1 cellular context compared by ENCODE assay signal in the genomic region with DNA sequence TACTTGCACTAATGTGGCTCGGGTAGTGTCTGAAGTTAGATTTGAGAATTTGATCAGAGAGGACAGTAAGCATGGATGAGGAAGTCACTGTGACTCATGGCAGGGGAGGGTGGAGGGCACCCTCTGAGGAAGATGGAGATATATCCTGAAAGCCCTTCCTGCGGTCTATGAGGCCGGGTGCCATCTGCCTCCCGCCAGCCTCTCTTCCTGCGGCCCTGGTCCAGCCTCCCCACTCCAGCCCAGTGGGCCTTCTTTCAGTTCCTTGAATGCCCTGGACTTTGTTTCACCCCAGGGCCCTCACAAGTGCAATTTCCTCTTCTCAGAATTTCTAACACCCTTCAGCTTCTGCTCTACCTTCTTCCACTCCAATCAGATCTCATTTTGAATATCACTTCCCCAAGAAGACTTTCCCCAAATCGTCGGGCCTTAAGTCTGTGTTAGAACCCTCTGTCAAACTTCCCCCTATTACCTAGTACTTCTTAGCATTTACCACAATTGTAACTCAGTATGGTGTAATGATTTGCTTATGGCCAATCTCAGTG.
A peak's percentile ranks its signal among the peaks of the same experiment; 100 is the strongest.
TF ChIP-seq lines count a peak whose summit lies in the region.

No MANE protein-coding gene starts in this region.

TF ChIP-seq in HepG2, 621 proteins besides CTCF, POLR2A, EP300 and RAD21 (continued from another document):
- TF ChIP-seq, protein P1, sequence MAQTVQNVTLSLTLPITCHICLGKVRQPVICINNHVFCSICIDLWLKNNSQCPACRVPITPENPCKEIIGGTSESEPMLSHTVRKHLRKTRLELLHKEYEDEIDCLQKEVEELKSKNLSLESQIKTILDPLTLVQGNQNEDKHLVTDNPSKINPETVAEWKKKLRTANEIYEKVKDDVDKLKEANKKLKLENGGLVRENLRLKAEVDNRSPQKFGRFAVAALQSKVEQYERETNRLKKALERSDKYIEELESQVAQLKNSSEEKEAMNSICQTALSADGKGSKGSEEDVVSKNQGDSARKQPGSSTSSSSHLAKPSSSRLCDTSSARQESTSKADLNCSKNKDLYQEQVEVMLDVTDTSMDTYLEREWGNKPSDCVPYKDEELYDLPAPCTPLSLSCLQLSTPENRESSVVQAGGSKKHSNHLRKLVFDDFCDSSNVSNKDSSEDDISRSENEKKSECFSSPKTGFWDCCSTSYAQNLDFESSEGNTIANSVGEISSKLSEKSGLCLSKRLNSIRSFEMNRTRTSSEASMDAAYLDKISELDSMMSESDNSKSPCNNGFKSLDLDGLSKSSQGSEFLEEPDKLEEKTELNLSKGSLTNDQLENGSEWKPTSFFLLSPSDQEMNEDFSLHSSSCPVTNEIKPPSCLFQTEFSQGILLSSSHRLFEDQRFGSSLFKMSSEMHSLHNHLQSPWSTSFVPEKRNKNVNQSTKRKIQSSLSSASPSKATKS (CRISPR knock-in tag; IDR thresholded peaks at IDR 0.05) = peak; percentile 66; the same call in 1 of the 2 replicates
- TF ChIP-seq, protein P2, sequence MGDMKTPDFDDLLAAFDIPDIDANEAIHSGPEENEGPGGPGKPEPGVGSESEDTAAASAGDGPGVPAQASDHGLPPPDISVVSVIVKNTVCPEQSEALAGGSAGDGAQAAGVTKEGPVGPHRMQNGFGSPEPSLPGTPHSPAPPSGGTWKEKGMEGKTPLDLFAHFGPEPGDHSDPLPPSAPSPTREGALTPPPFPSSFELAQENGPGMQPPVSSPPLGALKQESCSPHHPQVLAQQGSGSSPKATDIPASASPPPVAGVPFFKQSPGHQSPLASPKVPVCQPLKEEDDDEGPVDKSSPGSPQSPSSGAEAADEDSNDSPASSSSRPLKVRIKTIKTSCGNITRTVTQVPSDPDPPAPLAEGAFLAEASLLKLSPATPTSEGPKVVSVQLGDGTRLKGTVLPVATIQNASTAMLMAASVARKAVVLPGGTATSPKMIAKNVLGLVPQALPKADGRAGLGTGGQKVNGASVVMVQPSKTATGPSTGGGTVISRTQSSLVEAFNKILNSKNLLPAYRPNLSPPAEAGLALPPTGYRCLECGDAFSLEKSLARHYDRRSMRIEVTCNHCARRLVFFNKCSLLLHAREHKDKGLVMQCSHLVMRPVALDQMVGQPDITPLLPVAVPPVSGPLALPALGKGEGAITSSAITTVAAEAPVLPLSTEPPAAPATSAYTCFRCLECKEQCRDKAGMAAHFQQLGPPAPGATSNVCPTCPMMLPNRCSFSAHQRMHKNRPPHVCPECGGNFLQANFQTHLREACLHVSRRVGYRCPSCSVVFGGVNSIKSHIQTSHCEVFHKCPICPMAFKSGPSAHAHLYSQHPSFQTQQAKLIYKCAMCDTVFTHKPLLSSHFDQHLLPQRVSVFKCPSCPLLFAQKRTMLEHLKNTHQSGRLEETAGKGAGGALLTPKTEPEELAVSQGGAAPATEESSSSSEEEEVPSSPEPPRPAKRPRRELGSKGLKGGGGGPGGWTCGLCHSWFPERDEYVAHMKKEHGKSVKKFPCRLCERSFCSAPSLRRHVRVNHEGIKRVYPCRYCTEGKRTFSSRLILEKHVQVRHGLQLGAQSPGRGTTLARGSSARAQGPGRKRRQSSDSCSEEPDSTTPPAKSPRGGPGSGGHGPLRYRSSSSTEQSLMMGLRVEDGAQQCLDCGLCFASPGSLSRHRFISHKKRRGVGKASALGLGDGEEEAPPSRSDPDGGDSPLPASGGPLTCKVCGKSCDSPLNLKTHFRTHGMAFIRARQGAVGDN (CRISPR knock-in tag; IDR thresholded peaks at IDR 0.05) = peak; percentile 38; the same call in 1 of the 2 replicates
- TF ChIP-seq, protein P3, sequence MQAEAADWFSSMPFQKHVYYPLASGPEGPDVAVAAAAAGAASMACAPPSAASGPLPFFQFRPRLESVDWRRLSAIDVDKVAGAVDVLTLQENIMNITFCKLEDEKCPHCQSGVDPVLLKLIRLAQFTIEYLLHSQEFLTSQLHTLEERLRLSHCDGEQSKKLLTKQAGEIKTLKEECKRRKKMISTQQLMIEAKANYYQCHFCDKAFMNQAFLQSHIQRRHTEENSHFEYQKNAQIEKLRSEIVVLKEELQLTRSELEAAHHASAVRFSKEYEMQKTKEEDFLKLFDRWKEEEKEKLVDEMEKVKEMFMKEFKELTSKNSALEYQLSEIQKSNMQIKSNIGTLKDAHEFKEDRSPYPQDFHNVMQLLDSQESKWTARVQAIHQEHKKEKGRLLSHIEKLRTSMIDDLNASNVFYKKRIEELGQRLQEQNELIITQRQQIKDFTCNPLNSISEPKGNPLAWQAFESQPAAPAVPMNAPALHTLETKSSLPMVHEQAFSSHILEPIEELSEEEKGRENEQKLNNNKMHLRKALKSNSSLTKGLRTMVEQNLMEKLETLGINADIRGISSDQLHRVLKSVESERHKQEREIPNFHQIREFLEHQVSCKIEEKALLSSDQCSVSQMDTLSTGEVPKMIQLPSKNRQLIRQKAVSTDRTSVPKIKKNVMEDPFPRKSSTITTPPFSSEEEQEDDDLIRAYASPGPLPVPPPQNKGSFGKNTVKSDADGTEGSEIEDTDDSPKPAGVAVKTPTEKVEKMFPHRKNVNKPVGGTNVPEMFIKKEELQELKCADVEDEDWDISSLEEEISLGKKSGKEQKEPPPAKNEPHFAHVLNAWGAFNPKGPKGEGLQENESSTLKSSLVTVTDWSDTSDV (CRISPR knock-in tag; IDR thresholded peaks at IDR 0.05) = no peak
- TF ChIP-seq ZSCAN30 (CRISPR knock-in tag; IDR thresholded peaks at IDR 0.05) = 0 out of 2 replicates have a peak, but pooled peaks have one; percentile 17
- TF ChIP-seq ZNF264 (CRISPR knock-in tag; IDR thresholded peaks at IDR 0.05) = no peak
- TF ChIP-seq, protein P4, sequence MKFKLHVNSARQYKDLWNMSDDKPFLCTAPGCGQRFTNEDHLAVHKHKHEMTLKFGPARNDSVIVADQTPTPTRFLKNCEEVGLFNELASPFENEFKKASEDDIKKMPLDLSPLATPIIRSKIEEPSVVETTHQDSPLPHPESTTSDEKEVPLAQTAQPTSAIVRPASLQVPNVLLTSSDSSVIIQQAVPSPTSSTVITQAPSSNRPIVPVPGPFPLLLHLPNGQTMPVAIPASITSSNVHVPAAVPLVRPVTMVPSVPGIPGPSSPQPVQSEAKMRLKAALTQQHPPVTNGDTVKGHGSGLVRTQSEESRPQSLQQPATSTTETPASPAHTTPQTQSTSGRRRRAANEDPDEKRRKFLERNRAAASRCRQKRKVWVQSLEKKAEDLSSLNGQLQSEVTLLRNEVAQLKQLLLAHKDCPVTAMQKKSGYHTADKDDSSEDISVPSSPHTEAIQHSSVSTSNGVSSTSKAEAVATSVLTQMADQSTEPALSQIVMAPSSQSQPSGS (CRISPR knock-in tag; IDR thresholded peaks at IDR 0.05) = no peak
- TF ChIP-seq TBX2 (CRISPR knock-in tag; IDR thresholded peaks at IDR 0.05; ENCODE audit: borderline replicate concordance) = 0 out of 2 replicates have a peak, but pooled peaks have one; percentile 23
